Comparison of ENCODE assay signal across 7 cellular contexts in genomic region chr20:35306931-35307517, GRCh38. TPM values are rescaled to one million over a fixed set of nuclear protein-coding genes. Genes with fewer than 3 reads are reported as not detected.
A peak's percentile ranks its signal among the peaks of the same experiment; 100 is the strongest.
DNase-seq lines count a peak whose midpoint lies in the region; ATAC-seq and TF ChIP-seq lines count a peak whose summit lies in the region.

No MANE protein-coding gene starts in this region.

- peak overlapping the region; percentile 22 for H3K27ac Mint-ChIP-seq in dendritic cell treated with granulocyte-macrophage colony-stimulating factor and Interleukin-4, amounts not matched to agents 40 ng/mL and 50 ng/mL, for 4 days

- H3K36me3 ChIP-seq in lower lobe of right lung (peaks cover 22% of the 10 kb centered on the region), tibial artery (peaks cover 0 to 8% (median 0%) of the 10 kb centered on the region in 3 donors)

- in situ Hi-C loops in KBM-7 (cut with MboI; ENCODE audit: low pct_unique_long_range_greater_than_20kb, low sequenced_read_pairs) = no loop called here

- DNase-seq in Daoy (ENCODE audit: low read depth) (peak; percentile 88), KBM-7 (peak; percentile 56), SKM-1 (lab: John Stamatoyannopoulos, UW; ENCODE audit: unreplicated experiment) (peak; percentile 44), lower lobe of right lung (no peak), tibial artery (peak in 1 of 2 donors; percentile 76)

- peaks cover 45% of the 10 kb centered on the region for H3K36me3 Mint-ChIP-seq in dendritic cell treated with granulocyte-macrophage colony-stimulating factor and Interleukin-4, amounts not matched to agents 40 ng/mL and 50 ng/mL, for 4 days (ENCODE audit: low read depth)

- H3K4me1 ChIP-seq in lower lobe of right lung (peaks cover 6% of the 10 kb centered on the region), tibial artery (peaks cover 11 to 47% (median 37%) of the 10 kb centered on the region in 4 donors)

- peak; percentile 73 to 74 for ATAC-seq in lower lobe of right lung
- ATAC-seq in HG03571 (IDR thresholded peaks at IDR 0.05; ENCODE audit: unreplicated experiment) = no peak

- H3K9me3 ChIP-seq in lower lobe of right lung (no peaks in the 10 kb centered on the region), tibial artery (no peaks in the 10 kb centered on the region)

- no peaks in the 10 kb centered on the region for H3K27me3 Mint-ChIP-seq in dendritic cell treated with granulocyte-macrophage colony-stimulating factor and Interleukin-4, amounts not matched to agents 40 ng/mL and 50 ng/mL, for 4 days

- intact Hi-C loops in dendritic cell treated with granulocyte-macrophage colony-stimulating factor and Interleukin-4, amounts not matched to agents 40 ng/mL and 50 ng/mL, for 4 days (cut with micrococcal nuclease) = no loop called here
- intact Hi-C loops in lower lobe of right lung (cut with DNase I) = no loop called here
- intact Hi-C loops in tibial artery (cut with DNase I; ENCODE audit: low total_unique reads) = no loop called here

- H3K27ac ChIP-seq in lower lobe of right lung = no peak overlapping the region
- peak overlapping the region; percentile 68 to 77 for H3K27ac ChIP-seq in tibial artery

- no peaks in the 10 kb centered on the region for H3K9me3 Mint-ChIP-seq in dendritic cell treated with granulocyte-macrophage colony-stimulating factor and Interleukin-4, amounts not matched to agents 40 ng/mL and 50 ng/mL, for 4 days

- H3K4me3 Mint-ChIP-seq in dendritic cell treated with granulocyte-macrophage colony-stimulating factor and Interleukin-4, amounts not matched to agents 40 ng/mL and 50 ng/mL, for 4 days = no peak overlapping the region

- H3K27me3 ChIP-seq in lower lobe of right lung (ENCODE audit: low read depth) = no peaks in the 10 kb centered on the region
- no peaks in the 10 kb centered on the region for H3K27me3 ChIP-seq in tibial artery

- H3K4me3 ChIP-seq in lower lobe of right lung (no peak overlapping the region), tibial artery (no peak overlapping the region)

- peak; percentile 63 for TF ChIP-seq CTCF in lower lobe of right lung (IDR thresholded peaks at IDR 0.05)
- TF ChIP-seq CTCF in tibial artery (IDR thresholded peaks at IDR 0.05) = peak; percentile 38 to 43

- H3K4me1 Mint-ChIP-seq in dendritic cell treated with granulocyte-macrophage colony-stimulating factor and Interleukin-4, amounts not matched to agents 40 ng/mL and 50 ng/mL, for 4 days (ENCODE audit: low read depth) = peaks cover 28% of the 10 kb centered on the region

RNA-seq across cellular contexts. Expression of gene FAM83C, which starts 14.8 kb away (rescaled TPM):
- total RNA-seq in Daoy (2014; rRNA removed; shearing (Covaris generic)) = not detected in 2 replicates
- not detected for total RNA-seq in lower lobe of right lung

RNA-seq across cellular contexts. Expression of gene EIF6, which starts 22.5 kb away (rescaled TPM):
- total RNA-seq in Daoy (2014; rRNA removed; shearing (Covaris generic)) = 316 and 384 TPM in 2 replicates
- 72.6 TPM for total RNA-seq in lower lobe of right lung

RNA-seq across cellular contexts. Expression of gene MMP24OS, which starts 29.1 kb away (rescaled TPM):
- total RNA-seq in Daoy (2014; rRNA removed; shearing (Covaris generic)) = 1.1 and 2.2 TPM in 2 replicates
- total RNA-seq in lower lobe of right lung = 78.7 TPM

Comparison
In these comparisons a context has a peak if more than half of its experiments do, and no peak if none do; other contexts are left out.
1. RNA of gene MMP24OS, which starts 29.1 kb away (total RNA-seq): 78.7 TPM in lower lobe of right lung (single experiment); 1.1 to 2.2 TPM in Daoy; every median in the first group is over 10 times any median in the second.